In genomic region chr15:78301326-78301725, GRCh38 we compare ENCODE assay signal across 16 cellular contexts. TPM values are rescaled to one million over a fixed set of nuclear protein-coding genes. Genes with fewer than 3 reads are reported as not detected.
DNase-seq lines count a peak whose midpoint lies in the region; ATAC-seq and TF ChIP-seq lines count a peak whose summit lies in the region.
"Had no signal": no experiment of that assay in that cellular context is flagged by ENCODE, and none has a peak within 500 bp of the region (broad histone marks: within the 10 kb centered on the region; RNA-seq: fewer than 3 reads in every experiment).

No MANE protein-coding gene starts in this region.

- H3K4me1 ChIP-seq in PC-9 (replicated peaks; ENCODE audit: insufficient read depth) (peaks cover 61% of the 10 kb centered on the region), skeletal muscle satellite cell (ENCODE audit: control insufficient read depth, insufficient read depth, low read length) (peaks cover 34% of the 10 kb centered on the region)

- no peak overlapping the region for H2AFZ ChIP-seq in PC-9

- H3K27ac ChIP-seq in PC-9: peak overlapping the region; percentile 92
- H3K27ac ChIP-seq: lower lobe of right lung, psoas muscle had no signal

- no peak for DNase-seq in activated T-cell treated with anti-CD3 and anti-CD28 coated beads, Interleukin-2, amount 50 U/mL, for 72 hours
- no peak for DNase-seq in activated T-cell treated with anti-CD3 and anti-CD28 coated beads for 4 hours
- no peak for DNase-seq in PC-9
- DNase-seq in effector memory CD8-positive, alpha-beta T cell: no peak
- DNase-seq in NCI-H2081 (lab: John Stamatoyannopoulos, UW): no peak
- no peak for DNase-seq in effector CD8-positive, alpha-beta T cell (lab: John Stamatoyannopoulos, UW)
- no peak for DNase-seq in germinal center (ENCODE audit: low spot score)
- DNase-seq: activated CD4-positive, alpha-beta T cell treated with anti-CD3 and anti-CD28 coated beads for 4 hours; activated effector memory CD4-positive, alpha-beta T cell treated with Interleukin-2 at 50 U/mL for 16 hours; DMS 273 treated with DMSO at 0.1 percent for 48 hours; lower lobe of right lung; NCI-H1092 treated with DMSO at 0.1 percent for 48 hours; NCI-H226; psoas muscle had no signal

- H4K20me1 ChIP-seq in PC-9 (ENCODE audit: insufficient read depth): no peaks in the 10 kb centered on the region

- H3K36me3 ChIP-seq in PC-9 (ENCODE audit: low read depth): no peaks in the 10 kb centered on the region
- no peaks in the 10 kb centered on the region for H3K36me3 ChIP-seq in skeletal muscle satellite cell (ENCODE audit: insufficient read depth, low read length)
- H3K36me3 ChIP-seq: lower lobe of right lung, tibial nerve had no signal

- H3K79me2 ChIP-seq in PC-9 (ENCODE audit: low read depth): peaks cover 33% of the 10 kb centered on the region

- peak overlapping the region; percentile 17 to 21 for H3K4me3 Mint-ChIP-seq in activated T-cell treated with anti-CD3 and anti-CD28 coated beads, Interleukin-2, amount 50 U/mL, for 72 hours
- no peak overlapping the region for H3K4me3 Mint-ChIP-seq in effector memory CD8-positive, alpha-beta T cell

- no peak overlapping the region for H3K9ac ChIP-seq in skeletal muscle satellite cell (ENCODE audit: low read depth, low read length)

- TF ChIP-seq CTCF in PC-9 (conservative IDR thresholded peaks at IDR 0.05): no peak

- H3K27ac Mint-ChIP-seq in activated T-cell treated with anti-CD3 and anti-CD28 coated beads, Interleukin-2, amount 50 U/mL, for 72 hours: peak overlapping the region; percentile 2
- H3K27ac Mint-ChIP-seq in effector memory CD8-positive, alpha-beta T cell: peak overlapping the region; percentile 2 to 36

- no peaks in the 10 kb centered on the region for H3K9me3 ChIP-seq in PC-9 (ENCODE audit: insufficient read depth, low read depth)
- no peaks in the 10 kb centered on the region for H3K9me3 ChIP-seq in skeletal muscle satellite cell (replicated peaks; ENCODE audit: low read length)
- H3K9me3 ChIP-seq: lower lobe of right lung, psoas muscle, tibial nerve had no signal

- CTCF ChIA-PET in PC-9 (lab: Charles Lee): no interaction called here

- peaks cover 0 to 1% of the 10 kb centered on the region in 2 donors for H3K36me3 Mint-ChIP-seq in activated T-cell treated with anti-CD3 and anti-CD28 coated beads, Interleukin-2, amount 50 U/mL, for 72 hours (ENCODE audit: insufficient read depth in 2 of 2)
- peaks cover 8% of the 10 kb centered on the region for H3K36me3 Mint-ChIP-seq in effector memory CD8-positive, alpha-beta T cell (ENCODE audit: insufficient read depth)

- H3K27me3 ChIP-seq in PC-9 (ENCODE audit: insufficient read depth, low read depth) (no peaks in the 10 kb centered on the region), skeletal muscle satellite cell (ENCODE audit: control insufficient read depth, insufficient read depth, low read length) (peaks cover 8% of the 10 kb centered on the region)

- peaks cover 38% of the 10 kb centered on the region for H3F3A ChIP-seq in PC-9 (ENCODE audit: insufficient read depth, low read depth)

- POLR2A ChIA-PET in PC-9 (lab: Charles Lee; ENCODE audit: unreplicated experiment): no interaction called here

- H3K9me2 ChIP-seq in PC-9 (ENCODE audit: insufficient read depth): no peaks in the 10 kb centered on the region

- peak overlapping the region; percentile 62 for H3K4me2 ChIP-seq in PC-9
- peak overlapping the region; percentile 26 for H3K4me2 ChIP-seq in skeletal muscle satellite cell (ENCODE audit: low read length)

- peaks cover 53% of the 10 kb centered on the region for H3K4me1 Mint-ChIP-seq in activated T-cell treated with anti-CD3 and anti-CD28 coated beads, Interleukin-2, amount 50 U/mL, for 72 hours (ENCODE audit: low read depth)
- H3K4me1 Mint-ChIP-seq in effector memory CD8-positive, alpha-beta T cell (ENCODE audit: low read depth in 2 of 2): peaks cover 12 to 14% of the 10 kb centered on the region in 2 donors

- no peaks in the 10 kb centered on the region for H3K9me3 Mint-ChIP-seq in activated T-cell treated with anti-CD3 and anti-CD28 coated beads, Interleukin-2, amount 50 U/mL, for 72 hours
- no peaks in the 10 kb centered on the region for H3K9me3 Mint-ChIP-seq in effector memory CD8-positive, alpha-beta T cell

- no TSS peak for BruUV-seq in PC-9 (replicated peaks; lab: Mats Ljungman, UMichigan)

- intact Hi-C loops in PC-9 (cut with micrococcal nuclease; ENCODE audit: unreplicated experiment): no loop called here

- no peak overlapping the region for H3K4me3 ChIP-seq in PC-9
- H3K4me3 ChIP-seq in skeletal muscle satellite cell (ENCODE audit: low read length): no peak overlapping the region
- H3K4me3 ChIP-seq: lower lobe of right lung, psoas muscle, tibial nerve had no signal

- H3K27me3 Mint-ChIP-seq in activated T-cell treated with anti-CD3 and anti-CD28 coated beads, Interleukin-2, amount 50 U/mL, for 72 hours (ENCODE audit: low read depth): peaks cover 5% of the 10 kb centered on the region
- H3K27me3 Mint-ChIP-seq in effector memory CD8-positive, alpha-beta T cell: peaks cover 0 to 14% of the 10 kb centered on the region in 2 donors

- no peak for ATAC-seq in activated T-cell treated with anti-CD3 and anti-CD28 coated beads, Interleukin-2, amount 50 U/mL, for 72 hours (replicated peaks in 1 of 2)
- ATAC-seq in effector memory CD8-positive, alpha-beta T cell (replicated peaks): no peak
- ATAC-seq: lower lobe of right lung, psoas muscle had no signal

RNA-seq across cellular contexts. Expression of gene SKIC8, which starts 1.9 kb away (rescaled TPM):
- 10 to 100 TPM; 31.0 to 31.3 TPM for total RNA-seq in activated T-cell treated with anti-CD3 and anti-CD28 coated beads, Interleukin-2, amount 50 U/mL, for 72 hours
- 44.5 and 47.7 TPM in 2 replicates for total RNA-seq in PC-9 (2021)
- 92.8 and 94.0 TPM in 2 replicates for total RNA-seq in skeletal muscle satellite cell (2012; rRNA removed)

RNA-seq across cellular contexts. Expression of gene DNAJA4, which starts 37.0 kb away (rescaled TPM):
- total RNA-seq in activated T-cell treated with anti-CD3 and anti-CD28 coated beads, Interleukin-2, amount 50 U/mL, for 72 hours: 10 to 100 TPM; 30.7 to 36.4 TPM
- 0.33 and 0.35 TPM in 2 replicates for total RNA-seq in PC-9 (2021)
- total RNA-seq in skeletal muscle satellite cell (2012; rRNA removed): 1.3 and 2.0 TPM in 2 replicates

RNA-seq across cellular contexts. Expression of gene CRABP1, which starts 38.8 kb away (rescaled TPM):
- under 1 TPM in 1 of 2 donors, not detected in 1; 0.65 TPM for total RNA-seq in activated T-cell treated with anti-CD3 and anti-CD28 coated beads, Interleukin-2, amount 50 U/mL, for 72 hours
- not detected in 2 replicates for total RNA-seq in PC-9 (2021)
- total RNA-seq in skeletal muscle satellite cell (2012; rRNA removed): not detected in 2 replicates
- total RNA-seq: lower lobe of right lung, psoas muscle had no signal

Comparison
In these comparisons a context has a peak if more than half of its experiments do, and no peak if none do; other contexts are left out.
1. H3K4me3 Mint-ChIP-seq: peak in activated T-cell treated with anti-CD3 and anti-CD28 coated beads, Interleukin-2, amount 50 U/mL, for 72 hours (2 of 2); none in effector memory CD8-positive, alpha-beta T cell (0 of 2).
2. RNA of gene DNAJA4, which starts 37.0 kb away (total RNA-seq): 30.7 to 36.4 TPM in activated T-cell treated with anti-CD3 and anti-CD28 coated beads, Interleukin-2, amount 50 U/mL, for 72 hours; 0.33 to 0.35 TPM in PC-9; every median in the first group is over 10 times any median in the second.